In genomic region chr22:50447576-50448551, GRCh38 we compare ENCODE assay signal across 23 cellular contexts. TPM values are rescaled to one million over a fixed set of nuclear protein-coding genes. Genes with fewer than 3 reads are reported as not detected.
A peak's percentile ranks its signal among the peaks of the same experiment; 100 is the strongest.
DNase-seq lines count a peak whose midpoint lies in the region; ATAC-seq and TF ChIP-seq lines count a peak whose summit lies in the region.
"Had no signal": no experiment of that assay in that cellular context is flagged by ENCODE, and none has a peak within 500 bp of the region (broad histone marks: within the 10 kb centered on the region; RNA-seq: fewer than 3 reads in every experiment).

No MANE protein-coding gene starts in this region.

- H3K4me3 ChIP-seq in upper lobe of right lung, result no peak overlapping the region
- H3K4me3 ChIP-seq: body of pancreas, HAP-1, heart left ventricle, neural progenitor cell, thoracic aorta had no signal

- no peaks in the 10 kb centered on the region for H3K9me3 ChIP-seq in upper lobe of right lung
- H3K9me3 ChIP-seq: body of pancreas, HAP-1, heart left ventricle, thoracic aorta had no signal

- H3K27me3 Mint-ChIP-seq in stimulated activated naive CD8-positive, alpha-beta T cell treated with anti-CD3 and anti-CD28 coated beads, Interleukin-15, amount 100 ng/mL, for 72 hours, result no peaks in the 10 kb centered on the region
- H3K27me3 Mint-ChIP-seq in mesothelial cell of epicardium (ENCODE audit: low read depth), result no peaks in the 10 kb centered on the region
- H3K27me3 Mint-ChIP-seq: activated CD4-positive, alpha-beta memory T cell treated with anti-CD3 and anti-CD28 coated beads, Interleukin-2, amount 10 ng/mL, durations not matched to agents 7 days and 5 days; CD4-positive, CD25-positive, alpha-beta regulatory T cell; progenitor cell of endocrine pancreas had no signal

- TF ChIP-seq CTCF in mesothelial cell of epicardium (IDR thresholded peaks at IDR 0.05; ENCODE audit: unreplicated experiment) (no peak), upper lobe of right lung (IDR thresholded peaks at IDR 0.05) (no peak)

- H3K27me3 ChIP-seq in upper lobe of right lung, result no peaks in the 10 kb centered on the region
- H3K27me3 ChIP-seq: body of pancreas, heart left ventricle, neural progenitor cell had no signal

- H3K4me1 ChIP-seq in upper lobe of right lung, result peaks cover 18% of the 10 kb centered on the region
- H3K4me1 ChIP-seq: body of pancreas, HAP-1, neural progenitor cell had no signal

- no peaks in the 10 kb centered on the region for H3K9me3 Mint-ChIP-seq in stimulated activated naive CD8-positive, alpha-beta T cell treated with anti-CD3 and anti-CD28 coated beads, Interleukin-15, amount 100 ng/mL, for 72 hours
- no peaks in the 10 kb centered on the region for H3K9me3 Mint-ChIP-seq in activated naive CD4-positive, alpha-beta T cell treated with anti-CD3 and anti-CD28 coated beads, Interleukin-2, amount 50 U/mL, for 72 hours
- no peaks in the 10 kb centered on the region for H3K9me3 Mint-ChIP-seq in mesothelial cell of epicardium
- H3K9me3 Mint-ChIP-seq: activated CD4-positive, alpha-beta memory T cell treated with anti-CD3 and anti-CD28 coated beads, Interleukin-2, amount 10 ng/mL, durations not matched to agents 7 days and 5 days; CD4-positive, CD25-positive, alpha-beta regulatory T cell; neural progenitor cell; WTC11 had no signal

- no peak overlapping the region for H3K27ac ChIP-seq in upper lobe of right lung
- H3K27ac ChIP-seq: body of pancreas, heart left ventricle, neural progenitor cell, thoracic aorta had no signal

- H3K36me3 Mint-ChIP-seq in activated naive CD4-positive, alpha-beta T cell treated with anti-CD3 and anti-CD28 coated beads, Interleukin-2, amount 50 U/mL, for 72 hours, result peaks cover 0 to 11% of the 10 kb centered on the region in 2 donors
- peaks cover 21% of the 10 kb centered on the region for H3K36me3 Mint-ChIP-seq in mesothelial cell of epicardium

- no peak overlapping the region for H3K4me3 Mint-ChIP-seq in stimulated activated naive CD8-positive, alpha-beta T cell treated with anti-CD3 and anti-CD28 coated beads, Interleukin-15, amount 100 ng/mL, for 72 hours
- H3K4me3 Mint-ChIP-seq in mesothelial cell of epicardium, result no peak overlapping the region
- H3K4me3 Mint-ChIP-seq: activated CD4-positive, alpha-beta memory T cell treated with anti-CD3 and anti-CD28 coated beads, Interleukin-2, amount 10 ng/mL, durations not matched to agents 7 days and 5 days; neural progenitor cell; WTC11 had no signal

- H3K36me3 ChIP-seq in upper lobe of right lung, result peaks cover 60% of the 10 kb centered on the region
- H3K36me3 ChIP-seq: neural progenitor cell had no signal

- DNase-seq in stimulated activated naive CD8-positive, alpha-beta T cell treated with anti-CD3 and anti-CD28 coated beads, Interleukin-15, amount 100 ng/mL, for 72 hours, result no peak
- no peak for DNase-seq in stimulated activated naive CD8-positive, alpha-beta T cell treated with anti-CD3 and anti-CD28 coated beads, Interleukin-15, Interleukin-2, amounts not matched to agents 100 U/mL and 50 U/mL, for 24 hours
- DNase-seq in activated naive CD4-positive, alpha-beta T cell treated with anti-CD3 and anti-CD28 coated beads, Interleukin-2, amount 50 U/mL, for 72 hours (ENCODE audit: low spot score in 2 of 2), result no peak
- DNase-seq in mesothelial cell of epicardium (ENCODE audit: low spot score in 2 of 2, unreplicated experiment in 2 of 2) (no peak), upper lobe of right lung (no peak), NCI-H1105 (lab: John Stamatoyannopoulos, UW) (no peak), activated gamma-delta T cell (lab: John Stamatoyannopoulos, UW) (no peak)
- DNase-seq in effector CD4-positive, alpha-beta T cell, result no peak
- DNase-seq: activated CD4-positive, alpha-beta memory T cell treated with anti-CD3 and anti-CD28 coated beads, Interleukin-2, amount 10 ng/mL, durations not matched to agents 7 days and 5 days; body of pancreas; CD4-positive, CD25-positive, alpha-beta regulatory T cell; KG1; NCI-H146; NCI-H2171 treated with DMSO at 0.1 percent for 48 hours; NCI-H524 treated with DMSO at 0.1 percent for 48 hours; T-helper 9 cell had no signal

- peaks cover 58% of the 10 kb centered on the region for H3K4me1 Mint-ChIP-seq in stimulated activated naive CD8-positive, alpha-beta T cell treated with anti-CD3 and anti-CD28 coated beads, Interleukin-15, amount 100 ng/mL, for 72 hours
- H3K4me1 Mint-ChIP-seq in mesothelial cell of epicardium, result no peaks in the 10 kb centered on the region
- H3K4me1 Mint-ChIP-seq: WTC11 had no signal

- intact Hi-C loops in upper lobe of right lung (cut with DNase I), result no loop called here

- peak overlapping the region; percentile 78 to 83 for H3K27ac Mint-ChIP-seq in stimulated activated naive CD8-positive, alpha-beta T cell treated with anti-CD3 and anti-CD28 coated beads, Interleukin-15, amount 100 ng/mL, for 72 hours
- peak overlapping the region; percentile 20 to 61 for H3K27ac Mint-ChIP-seq in activated naive CD4-positive, alpha-beta T cell treated with anti-CD3 and anti-CD28 coated beads, Interleukin-2, amount 50 U/mL, for 72 hours
- H3K27ac Mint-ChIP-seq in mesothelial cell of epicardium, result peak overlapping the region; percentile 47
- H3K27ac Mint-ChIP-seq: activated CD4-positive, alpha-beta memory T cell treated with anti-CD3 and anti-CD28 coated beads, Interleukin-2, amount 10 ng/mL, durations not matched to agents 7 days and 5 days; neural progenitor cell had no signal

- ATAC-seq in stimulated activated naive CD8-positive, alpha-beta T cell treated with anti-CD3 and anti-CD28 coated beads, Interleukin-15, amount 100 ng/mL, for 72 hours, result no peak
- ATAC-seq in stimulated activated naive CD8-positive, alpha-beta T cell treated with anti-CD3 and anti-CD28 coated beads, Interleukin-15, Interleukin-2, amounts not matched to agents 100 U/mL and 50 U/mL, for 24 hours, result no peak
- no peak for ATAC-seq in activated naive CD4-positive, alpha-beta T cell treated with anti-CD3 and anti-CD28 coated beads, Interleukin-2, amount 50 U/mL, for 72 hours
- peak; percentile 2 for ATAC-seq in upper lobe of right lung
- ATAC-seq: body of pancreas had no signal

RNA-seq across cellular contexts. Expression of gene SBF1, which starts 27.0 kb away (rescaled TPM):
- 10 to 100 TPM; 99.3 to 99.8 TPM for total RNA-seq in activated naive CD4-positive, alpha-beta T cell treated with anti-CD3 and anti-CD28 coated beads, Interleukin-2, amount 50 U/mL, for 72 hours
- total RNA-seq in mesothelial cell of epicardium, result 95.8 to 106 TPM (median 105 TPM) in 3 replicates
- 69.4 TPM for total RNA-seq in upper lobe of right lung

RNA-seq across cellular contexts. Expression of gene ADM2, which starts 33.5 kb away (rescaled TPM):
- total RNA-seq in activated naive CD4-positive, alpha-beta T cell treated with anti-CD3 and anti-CD28 coated beads, Interleukin-2, amount 50 U/mL, for 72 hours, result 1 to 10 TPM; 6.0 to 7.0 TPM
- total RNA-seq in mesothelial cell of epicardium, result 1.4 to 2.0 TPM (median 1.5 TPM) in 3 replicates
- total RNA-seq in upper lobe of right lung, result 2.6 TPM

RNA-seq across cellular contexts. Expression of gene MIOX, which starts 38.8 kb away (rescaled TPM):
- under 1 TPM in 1 of 2 donors, not detected in 1; 0.25 TPM for total RNA-seq in activated naive CD4-positive, alpha-beta T cell treated with anti-CD3 and anti-CD28 coated beads, Interleukin-2, amount 50 U/mL, for 72 hours
- 0.34 to 0.66 TPM in 2 of 3 replicates, not detected in the other for total RNA-seq in mesothelial cell of epicardium
- total RNA-seq in upper lobe of right lung, result not detected
- total RNA-seq: body of pancreas; CD4-positive, CD25-positive, alpha-beta regulatory T cell; heart left ventricle; left colon; thoracic aorta had no signal

RNA-seq across cellular contexts. Expression of gene LMF2, which starts 59.6 kb away (rescaled TPM):
- total RNA-seq in activated naive CD4-positive, alpha-beta T cell treated with anti-CD3 and anti-CD28 coated beads, Interleukin-2, amount 50 U/mL, for 72 hours, result 10 to 100 TPM; 54.2 to 76.7 TPM
- total RNA-seq in mesothelial cell of epicardium, result 65.2 to 66.2 TPM (median 65.2 TPM) in 3 replicates
- 65.8 TPM for total RNA-seq in upper lobe of right lung
